ENCODE assay signal across 24 cellular contexts in genomic region chr12:29160230-29160629, GRCh38. TPM values are rescaled to one million over a fixed set of nuclear protein-coding genes. Genes with fewer than 3 reads are reported as not detected.
A peak's percentile ranks its signal among the peaks of the same experiment; 100 is the strongest.
DNase-seq lines count a peak whose midpoint lies in the region; ATAC-seq, FAIRE-seq and TF ChIP-seq lines count a peak whose summit lies in the region.
"Had no signal": no experiment of that assay in that cellular context is flagged by ENCODE, and none has a peak within 500 bp of the region (broad histone marks: within the 10 kb centered on the region; RNA-seq: fewer than 3 reads in every experiment).

No MANE protein-coding gene starts in this region.

- no peak overlapping the region for H3K27ac Mint-ChIP-seq in activated CD4-positive, alpha-beta T cell treated with anti-CD3 and anti-CD28 coated beads, Interleukin-2, amount 10 ng/mL, durations not matched to agents 7 days and 5 days

- BruUV-seq in K562 (replicated peaks; lab: Mats Ljungman, UMichigan) = no TSS peak

- TF ChIP-seq CTCF in NB4 (IDR thresholded peaks at IDR 0.05; ENCODE audit: low read depth, low read length) = no peak
- no peak for TF ChIP-seq CTCF in K562 (IDR thresholded peaks at IDR 0.05 in 2 of 3, conservative IDR thresholded peaks at IDR 0.05 in 1 of 3; ENCODE audit: insufficient read depth in 2 of 3, low read depth in 1 of 3, low read length in 3 of 3)

- peaks cover 6% of the 10 kb centered on the region for H3K36me3 Mint-ChIP-seq in activated CD4-positive, alpha-beta T cell treated with anti-CD3 and anti-CD28 coated beads, Interleukin-2, amount 10 ng/mL, durations not matched to agents 7 days and 5 days (ENCODE audit: low read depth)

- intact Hi-C loops in K562 (cut with micrococcal nuclease) = no loop called here

- H3K27ac ChIP-seq in K562 (ENCODE audit: extremely low read depth, low read depth, low read length) = no peak overlapping the region
- H3K27ac ChIP-seq in effector memory CD4-positive, alpha-beta T cell (ENCODE audit: insufficient read depth, low read length, poor library complexity, severe bottlenecking) = no peak overlapping the region
- H3K27ac ChIP-seq: breast epithelium, ovary, SJCRH30, vagina had no signal

- no peak for ATAC-seq in K562
- ATAC-seq: left cardiac atrium had no signal

- CTCF ChIA-PET in activated CD4-positive, alpha-beta T cell treated with anti-CD3 and anti-CD28 coated beads, Interleukin-2, amount 10 ng/mL, durations not matched to agents 7 days and 5 days (lab: Charles Lee) = no interaction called here
- CTCF ChIA-PET in K562 (lab: Yijun Ruan, JAX; ENCODE audit: low intra/inter-chr PET ratio) = no interaction called here

- H3K27me3 ChIP-seq in K562 (ENCODE audit: control insufficient read depth in 2 of 2, insufficient read depth in 2 of 2, low read length in 2 of 2) = no peaks in the 10 kb centered on the region
- H3K27me3 ChIP-seq in effector memory CD4-positive, alpha-beta T cell (replicated peaks; ENCODE audit: control insufficient read depth, insufficient read depth, low read length, poor library complexity, severe bottlenecking) = no peaks in the 10 kb centered on the region
- H3K27me3 ChIP-seq: breast epithelium, ovary, SJCRH30, vagina had no signal

- H3K9ac ChIP-seq in K562 (ENCODE audit: insufficient read depth in 1 of 2, low read depth in 2 of 2, low read length in 2 of 2) = no peak overlapping the region

- H3K4me3 ChIP-seq in NB4 (ENCODE audit: low read depth, low read length) (no peak overlapping the region), K562 (no peak overlapping the region)
- no peak overlapping the region for H3K4me3 ChIP-seq in effector memory CD4-positive, alpha-beta T cell (ENCODE audit: insufficient read depth, low read depth, low read length, poor library complexity, severe bottlenecking)
- H3K4me3 ChIP-seq: breast epithelium, ovary, SJCRH30, vagina had no signal

- H4K20me1 ChIP-seq in K562 (replicated peaks; ENCODE audit: control insufficient read depth, insufficient read depth, low read length) = no peaks in the 10 kb centered on the region

- no peak overlapping the region for H2AFZ ChIP-seq in K562 (ENCODE audit: low read depth, low read length)

- H3K4me3 Mint-ChIP-seq in activated CD4-positive, alpha-beta T cell treated with anti-CD3 and anti-CD28 coated beads, Interleukin-2, amount 10 ng/mL, durations not matched to agents 7 days and 5 days = no peak overlapping the region

- FAIRE-seq in K562 (lab: Jason Lieb, UNC) = no peak
- FAIRE-seq: small intestine had no signal

- H3K27me3 Mint-ChIP-seq in activated CD4-positive, alpha-beta T cell treated with anti-CD3 and anti-CD28 coated beads, Interleukin-2, amount 10 ng/mL, durations not matched to agents 7 days and 5 days = no peaks in the 10 kb centered on the region

- H3K36me3 ChIP-seq in K562 (ENCODE audit: control insufficient read depth, insufficient read depth, low read length) = no peaks in the 10 kb centered on the region
- no peaks in the 10 kb centered on the region for H3K36me3 ChIP-seq in effector memory CD4-positive, alpha-beta T cell (ENCODE audit: control insufficient read depth, insufficient read depth, low read length)
- H3K36me3 ChIP-seq: breast epithelium, ovary, SJCRH30, vagina had no signal

- peaks cover 0 to 10% of the 10 kb centered on the region in 2 experiments; a peak in 3 of 5 replicates for H3K4me1 ChIP-seq in K562 (replicated peaks in 1 of 2; ENCODE audit: control insufficient read depth in 2 of 2, insufficient read depth in 2 of 2, low read length in 2 of 2)
- H3K4me1 ChIP-seq in effector memory CD4-positive, alpha-beta T cell (ENCODE audit: control insufficient read depth, insufficient read depth, low read length, poor library complexity, severe bottlenecking) = no peaks in the 10 kb centered on the region
- H3K4me1 ChIP-seq: breast epithelium had no signal

- POLR2A ChIA-PET in activated CD4-positive, alpha-beta T cell treated with anti-CD3 and anti-CD28 coated beads, Interleukin-2, amount 10 ng/mL, durations not matched to agents 7 days and 5 days (lab: Charles Lee) = no interaction called here
- POLR2A ChIA-PET in K562 (lab: Yijun Ruan, JAX) = interaction anchor here (1.3 kb wide), 1 partner anchor 9 kb away, joined by 4 read pairs; no protein-coding TSS in a partner anchor

- H3K4me1 Mint-ChIP-seq in activated CD4-positive, alpha-beta T cell treated with anti-CD3 and anti-CD28 coated beads, Interleukin-2, amount 10 ng/mL, durations not matched to agents 7 days and 5 days = peaks cover 24% of the 10 kb centered on the region

- no peak for TF ChIP-seq EP300 in K562 (IDR thresholded peaks at IDR 0.05; ENCODE audit: low read length)

- no peaks in the 10 kb centered on the region for H3K9me3 ChIP-seq in K562 (replicated peaks; ENCODE audit: control insufficient read depth, insufficient read depth, low read depth, low read length)
- H3K9me3 ChIP-seq in effector memory CD4-positive, alpha-beta T cell (ENCODE audit: control insufficient read depth, low read length) = no peaks in the 10 kb centered on the region
- H3K9me3 ChIP-seq: breast epithelium, ovary, SJCRH30, vagina had no signal

- DNase-seq in activated CD4-positive, alpha-beta T cell treated with anti-CD3 and anti-CD28 coated beads, Interleukin-2, amount 10 ng/mL, durations not matched to agents 7 days and 5 days = peak; percentile 14
- no peak for DNase-seq in activated CD4-positive, alpha-beta T cell treated with anti-CD3 and anti-CD28 coated beads for 48 hours
- DNase-seq in NB4 (ENCODE audit: low read depth) (peak; percentile 62), K562 (ENCODE audit: extremely low read depth in 1 of 4, low spot score in 3 of 4) (no peak), pons (ENCODE audit: low spot score) (no peak), dedifferentiated amniotic fluid mesenchymal stem cell (ENCODE audit: extremely low spot score) (no peak)
- DNase-seq in stimulated activated naive CD4-positive, alpha-beta T cell treated with Interleukin-2 at 50 U/mL for 16 hours (lab: John Stamatoyannopoulos, UW) = peak; percentile 5
- DNase-seq in effector memory CD4-positive, alpha-beta T cell = no peak
- DNase-seq: ACHN; activated CD8-positive, alpha-beta memory T cell treated with anti-CD3 and anti-CD28 coated beads for 24 hours; activated gamma-delta T cell; effector CD8-positive, alpha-beta T cell; GDM1; hypothalamus; left cardiac atrium; NCI-H1092; NCI-H226; NK-92 treated with Interleukin-12 subunit alpha and Interleukin-12 subunit beta, amount 100 ng/mL, for 24 hours; ovary; SJCRH30; small intestine; T1000 had no signal

- no peak for TF ChIP-seq POLR2A in NB4 (IDR thresholded peaks at IDR 0.05; ENCODE audit: extremely low read depth, insufficient read length)
- no peak for TF ChIP-seq POLR2A in K562 (conservative IDR thresholded peaks at IDR 0.05)

- in situ Hi-C loops in K562 (cut with MboI) = no loop called here

- peaks cover 8% of the 10 kb centered on the region for H3K9me3 Mint-ChIP-seq in activated CD4-positive, alpha-beta T cell treated with anti-CD3 and anti-CD28 coated beads, Interleukin-2, amount 10 ng/mL, durations not matched to agents 7 days and 5 days

- 14% methylated on average over 3 of the region's 3 CpGs for WGBS in K562 (ENCODE audit: insufficient coverage, low coverage, missing lambda C conversion rate)

- no peak for TF ChIP-seq RAD21 in K562 (CRISPR knock-in tag; conservative IDR thresholded peaks at IDR 0.05 in 1 of 2, IDR thresholded peaks at IDR 0.05 in 1 of 2)

- no peaks in the 10 kb centered on the region for H3K9me1 ChIP-seq in K562 (ENCODE audit: control insufficient read depth, insufficient read depth, low read length)

- H3K79me2 ChIP-seq in K562 (ENCODE audit: control insufficient read depth, insufficient read depth, low read length) = no peaks in the 10 kb centered on the region

- H3K4me2 ChIP-seq in K562 (ENCODE audit: insufficient read depth, low read length) = no peak overlapping the region

TF ChIP-seq in K562, 482 proteins besides CTCF, POLR2A, EP300 and RAD21 (continues in another document):
- no peak for TF ChIP-seq ZNF175 (CRISPR knock-in tag; IDR thresholded peaks at IDR 0.05; ENCODE audit: low read depth)

RNA-seq across cellular contexts. Expression of gene FAR2, which starts 11.2 kb away (rescaled TPM):
- 10 to 100 TPM; 24.6 to 26.6 TPM for total RNA-seq in activated CD4-positive, alpha-beta T cell treated with anti-CD3 and anti-CD28 coated beads, Interleukin-2, amount 10 ng/mL, durations not matched to agents 7 days and 5 days
- 8.6 and 9.1 TPM in 2 replicates for total RNA-seq in K562 (2011; cell fraction: chromatin; rRNA removed; ENCODE audit: low replicate concordance)
- 3.0 and 6.3 TPM in 2 replicates for total RNA-seq in K562 (2011; cell fraction: nucleolus; rRNA removed)
- 10.5 and 18.5 TPM in 2 replicates for total RNA-seq in K562 (2011; cell fraction: nucleoplasm; rRNA removed)
- total RNA-seq in K562 (2014; rRNA removed) (5.2 and 8.4 TPM in 2 replicates), K562 (2014; rRNA removed; fragmentation: Illumina TruSeq; extraction: Trizol) (7.3 and 8.8 TPM in 2 replicates), K562 (2015; rRNA removed; fragmentation: Illumina TruSeq; extraction: Trizol) (7.8 and 9.5 TPM in 2 replicates), K562 (2021) (8.5 and 12.7 TPM in 2 replicates)
- polyA plus RNA-seq in K562 (2011; rRNA removed) (8.2 and 12.6 TPM in 2 replicates), K562 (2014; fragmentation: Illumina TruSeq; extraction: Trizol) (7.9 and 13.4 TPM in 2 replicates), K562 (2014; fragmentation: Nextera tagmentation; extraction: Ambion mirVana) (1 to 10 TPM; 9.4 to 9.7 TPM), K562 (2014; rRNA removed) (5.0 and 6.6 TPM in 2 replicates)
- 4.8 and 12.9 TPM in 2 replicates for polyA plus RNA-seq in K562 (2011; cell fraction: cytosol; rRNA removed)
- polyA plus RNA-seq in K562 (2011; cell fraction: nucleus; rRNA removed) = 6.1 and 15.3 TPM in 2 replicates
- polyA plus RNA-seq in K562 (2012) = 7.4 and 10.5 TPM in 2 replicates
- polyA minus RNA-seq in K562 (2011; rRNA and poly(A)+ RNA removed) = 8.3 and 17.1 TPM in 2 replicates
- polyA minus RNA-seq in K562 (2011; cell fraction: cytosol; rRNA and poly(A)+ RNA removed) = 7.7 and 11.6 TPM in 2 replicates
- 9.2 and 23.2 TPM in 2 replicates for polyA minus RNA-seq in K562 (2011; cell fraction: nucleus; rRNA and poly(A)+ RNA removed)

Comparison
In these comparisons a context has a peak if more than half of its experiments do, and no peak if none do; other contexts are left out.
1. DNase-seq: peak in activated CD4-positive, alpha-beta T cell treated with anti-CD3 and anti-CD28 coated beads, Interleukin-2, amount 10 ng/mL, durations not matched to agents 7 days and 5 days (single experiment), NB4 (single experiment) and stimulated activated naive CD4-positive, alpha-beta T cell treated with Interleukin-2 at 50 U/mL for 16 hours (single experiment); none in activated CD4-positive, alpha-beta T cell treated with anti-CD3 and anti-CD28 coated beads for 48 hours (single experiment), K562 (0 of 4), pons (single experiment), dedifferentiated amniotic fluid mesenchymal stem cell (single experiment) and effector memory CD4-positive, alpha-beta T cell (0 of 3).